18 cellular contexts compared by ENCODE assay signal in genomic region chr10:93106631-93107072, GRCh38. TPM values are rescaled to one million over a fixed set of nuclear protein-coding genes. Genes with fewer than 3 reads are reported as not detected.
A peak's percentile ranks its signal among the peaks of the same experiment; 100 is the strongest.
DNase-seq lines count a peak whose midpoint lies in the region; ATAC-seq, FAIRE-seq and TF ChIP-seq lines count a peak whose summit lies in the region.
"Had no signal": no experiment of that assay in that cellular context is flagged by ENCODE, and none has a peak within 500 bp of the region (broad histone marks: within the 10 kb centered on the region; RNA-seq: fewer than 3 reads in every experiment).

No MANE protein-coding gene starts in this region.

- no peak for TF ChIP-seq POLR2A in HCT116 (IDR thresholded peaks at IDR 0.05; ENCODE audit: borderline replicate concordance, extremely low read depth, insufficient read depth, insufficient read length)

- RAD21 ChIA-PET in HCT116 (lab: Charles Lee; ENCODE audit: low non-redundant PET in 1 of 2, low total read pairs in 2 of 2, uncharacterized antibody in 2 of 2, unreplicated experiment in 2 of 2) = no interaction called here

- no peaks in the 10 kb centered on the region for H4K20me1 ChIP-seq in HCT116 (ENCODE audit: insufficient read depth)

- H3K36me3 Mint-ChIP-seq in T-cell = no peaks in the 10 kb centered on the region

- peaks cover 3 to 7% of the 10 kb centered on the region in 2 donors for H3K27me3 Mint-ChIP-seq in T-cell
- H3K27me3 Mint-ChIP-seq: T-helper 17 cell had no signal

- peaks cover 0 to 7% (median 2%) of the 10 kb centered on the region in 3 donors for H3K9me3 Mint-ChIP-seq in T-cell

- H3K4me2 ChIP-seq in HCT116 (ENCODE audit: low read length) = peak overlapping the region; percentile 0; the same call in 1 of the 2 replicates

- no peaks in the 10 kb centered on the region for H3K27me3 ChIP-seq in BJ (ENCODE audit: control insufficient read depth, insufficient read depth, low read length)
- no peaks in the 10 kb centered on the region for H3K27me3 ChIP-seq in HCT116 (ENCODE audit: insufficient read depth, low read length)
- H3K27me3 ChIP-seq: transverse colon had no signal

- no peaks in the 10 kb centered on the region for H3K9me2 ChIP-seq in HCT116 (ENCODE audit: insufficient read depth)

- no peak for ATAC-seq in HCT116
- no peak for ATAC-seq in GM19463 (IDR thresholded peaks at IDR 0.05; ENCODE audit: unreplicated experiment)
- ATAC-seq in GM21723 (IDR thresholded peaks at IDR 0.05; ENCODE audit: unreplicated experiment) = no peak
- ATAC-seq in GM21786 (IDR thresholded peaks at IDR 0.05; ENCODE audit: unreplicated experiment) = no peak
- no peak for ATAC-seq in T-cell (replicated peaks in 1 of 4)
- ATAC-seq: activated CD4-positive, alpha-beta T cell treated with anti-CD3 and anti-CD28 coated beads for 36 hours; T-helper 17 cell had no signal

- intact Hi-C loops in HCT116 (cut with micrococcal nuclease) = no loop called here

- no peak overlapping the region for H3K4me3 ChIP-seq in BJ (ENCODE audit: low read depth, low read length)
- H3K4me3 ChIP-seq in HCT116 (replicated peaks in 1 of 2; ENCODE audit: low read depth in 1 of 2, low read length in 2 of 2) = no peak overlapping the region
- H3K4me3 ChIP-seq: lung, transverse colon had no signal

- CTCF ChIA-PET in BJ (lab: Yijun Ruan, JAX) (interaction anchor here (0.7 to 1.8 kb wide), 4 partner anchors 9 to 34 kb away, joined by 3 to 5 read pairs (median 4); no protein-coding TSS in a partner anchor), HCT116 (lab: Charles Lee) (no interaction called here), T-cell (lab: Charles Lee) (no interaction called here)

- no peaks in the 10 kb centered on the region for H3K36me3 ChIP-seq in BJ (ENCODE audit: control insufficient read depth, insufficient read depth, low read length)
- no peaks in the 10 kb centered on the region for H3K36me3 ChIP-seq in HCT116 (ENCODE audit: control insufficient read depth in 1 of 2, insufficient read depth in 2 of 2, low read length in 2 of 2)
- H3K36me3 ChIP-seq: transverse colon had no signal

- H3K9ac ChIP-seq in HCT116 (ENCODE audit: low read length) = no peak overlapping the region

- TF ChIP-seq CTCF in BJ (IDR thresholded peaks at IDR 0.05; ENCODE audit: insufficient read depth, low read depth, low read length) (no peak), HCT116 (IDR thresholded peaks at IDR 0.05 in 2 of 3, conservative IDR thresholded peaks at IDR 0.05 in 1 of 3; ENCODE audit: borderline replicate concordance in 1 of 3, insufficient read depth in 1 of 3, low read depth in 2 of 3, low read length in 2 of 3) (no peak)

- no peak overlapping the region for H3K4me3 Mint-ChIP-seq in T-cell
- H3K4me3 Mint-ChIP-seq: activated CD4-positive, alpha-beta T cell treated with anti-CD3 and anti-CD28 coated beads for 36 hours; nephron progenitor cell; T-helper 17 cell had no signal

- H2AFZ ChIP-seq in HCT116 (ENCODE audit: low read depth, low read length, poor library complexity, severe bottlenecking) = no peak overlapping the region

- TF ChIP-seq RAD21 in HCT116 (IDR thresholded peaks at IDR 0.05; ENCODE audit: low read depth) = no peak

- no peak for FAIRE-seq in RCC 7860 (lab: Jason Lieb, UNC)

- no TSS peak for BruUV-seq in HCT116 (replicated peaks; lab: Mats Ljungman, UMichigan)

- H3K9me3 ChIP-seq in HCT116 (ENCODE audit: control insufficient read depth in 1 of 2, insufficient read depth in 1 of 2, low read depth in 1 of 2, low read length in 2 of 2) = peaks cover 0 to 5% of the 10 kb centered on the region in 2 experiments; a peak in 2 of 4 replicates
- H3K9me3 ChIP-seq: transverse colon had no signal

- H3K79me2 ChIP-seq in HCT116 (ENCODE audit: insufficient read depth, low read length) = no peaks in the 10 kb centered on the region

- peak; percentile 29 for DNase-seq in BJ (ENCODE audit: low read depth)
- DNase-seq in HCT116 (ENCODE audit: low read depth, low spot score) = no peak
- DNase-seq in RCC 7860 (ENCODE audit: low spot score) = peak; percentile 63
- peak; percentile 58 for DNase-seq in fibroblast of peridontal ligament (ENCODE audit: extremely low read depth)
- DNase-seq in T-cell = no peak
- DNase-seq: activated CD4-positive, alpha-beta T cell treated with anti-CD3 and anti-CD28 coated beads for 36 hours; cortex of kidney; DND-41; MV-4-11; NCI-H524 treated with DMSO at 0.1 percent for 48 hours; nephron progenitor cell; T-helper 17 cell; transverse colon had no signal

- POLR2A ChIA-PET in BJ (lab: Charles Lee) = no interaction called here
- POLR2A ChIA-PET in HCT116 (lab: Charles Lee) = no interaction called here
- POLR2A ChIA-PET in T-cell (lab: Charles Lee) = no interaction called here

- no peak overlapping the region for H3K27ac Mint-ChIP-seq in T-cell
- H3K27ac Mint-ChIP-seq: activated CD4-positive, alpha-beta T cell treated with anti-CD3 and anti-CD28 coated beads for 36 hours; nephron progenitor cell; T-helper 17 cell had no signal

- no peaks in the 10 kb centered on the region for H3K4me1 Mint-ChIP-seq in T-cell
- H3K4me1 Mint-ChIP-seq: activated CD4-positive, alpha-beta T cell treated with anti-CD3 and anti-CD28 coated beads for 36 hours; T-helper 17 cell had no signal

- no peak overlapping the region for H3K27ac ChIP-seq in HCT116 (ENCODE audit: low read depth, low read length)
- H3K27ac ChIP-seq: transverse colon had no signal

- peaks cover 3 to 7% of the 10 kb centered on the region in 2 experiments; a peak in 3 of 4 replicates for H3K4me1 ChIP-seq in HCT116 (ENCODE audit: control insufficient read depth in 1 of 2, insufficient read depth in 2 of 2, low read length in 2 of 2)
- H3K4me1 ChIP-seq: transverse colon had no signal

TF ChIP-seq in HCT116, 20 proteins besides CTCF, POLR2A, EP300 and RAD21:
- TF ChIP-seq TCF7L2 (IDR thresholded peaks at IDR 0.05; ENCODE audit: borderline replicate concordance, extremely low read depth, insufficient read depth, insufficient read length) (no peak), CEBPB (IDR thresholded peaks at IDR 0.05; ENCODE audit: low read depth) (no peak)

RNA-seq across cellular contexts. Expression of gene CYP26A1, which starts 33.0 kb away (rescaled TPM):
- 0.06 TPM in 1 of 2 replicates, not detected in the other for polyA plus RNA-seq in BJ (2011; rRNA removed)
- polyA minus RNA-seq in BJ (2011; rRNA and poly(A)+ RNA removed) = not detected in 2 replicates
- total RNA-seq in HCT116 (2021; ENCODE audit: unreplicated experiment) (0.17 TPM), T-cell (not detected)
- 0.06 and 0.12 TPM in 2 replicates for polyA plus RNA-seq in HCT116 (2012)
- total RNA-seq: activated CD4-positive, alpha-beta T cell treated with anti-CD3 and anti-CD28 coated beads for 36 hours; lung; T-helper 17 cell; transverse colon had no signal
- polyA plus RNA-seq: esophagus had no signal

RNA-seq across cellular contexts. Expression of gene CYP26C1, which starts 46.1 kb away (rescaled TPM):
- 0.05 and 0.09 TPM in 2 replicates for polyA plus RNA-seq in BJ (2011; rRNA removed)
- not detected in 2 replicates for polyA minus RNA-seq in BJ (2011; rRNA and poly(A)+ RNA removed)
- total RNA-seq in HCT116 (2021; ENCODE audit: unreplicated experiment) (0.07 TPM), T-cell (under 1 TPM; 0.20 to 0.49 (median 0.38) TPM)
- polyA plus RNA-seq in HCT116 (2012) = 0.01 TPM in 1 of 2 replicates, not detected in the other
- total RNA-seq: transverse colon had no signal

Comparison
In these comparisons a context has a peak if more than half of its experiments do, and no peak if none do; other contexts are left out.
1. DNase-seq: peak in BJ (single experiment), RCC 7860 (single experiment) and fibroblast of peridontal ligament (single experiment); none in HCT116 (single experiment) and T-cell (0 of 34).